In genomic region chr2:27078267-27079194, GRCh38 we compare ENCODE assay signal across 9 cellular contexts. TPM values are rescaled to one million over a fixed set of nuclear protein-coding genes. Genes with fewer than 3 reads are reported as not detected.
DNase-seq lines count a peak whose midpoint lies in the region; ATAC-seq and TF ChIP-seq lines count a peak whose summit lies in the region.
"Had no signal": no experiment of that assay in that cellular context is flagged by ENCODE, and none has a peak within 500 bp of the region (broad histone marks: within the 10 kb centered on the region; RNA-seq: fewer than 3 reads in every experiment).

EMILIN1 (plus strand) TSS chr2:27078615; CDS start chr2:27079066, 451 bp downstream.

- H3K23ac ChIP-seq in H9 (ENCODE audit: insufficient read length, low read depth, low read length) = no peak within 1 kb of the TSS

- TF ChIP-seq CTCF in H9 (conservative IDR thresholded peaks at IDR 0.05) = no peak
- TF ChIP-seq CTCF in body of pancreas (IDR thresholded peaks at IDR 0.05) = no peak
- no peak for TF ChIP-seq CTCF in spleen (IDR thresholded peaks at IDR 0.05 in 8 of 11, conservative IDR thresholded peaks at IDR 0.05 in 3 of 11)

- H2BK20ac ChIP-seq in H9 (ENCODE audit: low read depth, low read length, poor library complexity, severe bottlenecking) = no peak within 1 kb of the TSS

- no peaks in the 10 kb centered on the region for H3K79me2 ChIP-seq in H9 (ENCODE audit: insufficient read depth, low read length)

- no peak within 1 kb of the TSS for H4K5ac ChIP-seq in H9 (ENCODE audit: insufficient read length, low read depth, low read length)

- H3K79me1 ChIP-seq in H9 (ENCODE audit: insufficient read depth, low read depth, low read length, poor library complexity, severe bottlenecking) = no peaks in the 10 kb centered on the region

- intact Hi-C loops in body of pancreas (cut with DNase I) (no loop called here), spleen (cut with DNase I; ENCODE audit: low total_unique reads) (no loop called here)

- H3K4me2 ChIP-seq in H9 (ENCODE audit: insufficient read depth, insufficient read length, low read length) = no peak within 1 kb of the TSS

- no peak within 1 kb of the TSS for H3K56ac ChIP-seq in H9 (ENCODE audit: insufficient read length, low read depth, low read length)

- H3K23me2 ChIP-seq in H9 (ENCODE audit: insufficient read length, low read depth, low read length, poor library complexity, severe bottlenecking) = no peaks in the 10 kb centered on the region

- H2BK12ac ChIP-seq in H9 (ENCODE audit: insufficient read length, low read depth, low read length) = no peak within 1 kb of the TSS

- no peaks in the 10 kb centered on the region for H3K9me3 Mint-ChIP-seq in H9

- ATAC-seq in body of pancreas = no peak

- H3K18ac ChIP-seq in H9 (ENCODE audit: insufficient read length, low read depth, low read length) = peak within 1 kb of the TSS; percentile 27

- peak within 1 kb of the TSS in 1 of 3 experiments; percentile 77; a peak in 1 of 7 replicates for H3K27ac Mint-ChIP-seq in H9

- H3K4me1 Mint-ChIP-seq in H9 = peaks cover 15 to 32% of the 10 kb centered on the region in 2 experiments

- no peaks in the 10 kb centered on the region for H4K20me1 ChIP-seq in H9 (ENCODE audit: control insufficient read depth, insufficient read depth, insufficient read length)

- H3K4me3 Mint-ChIP-seq in H9 = peak within 1 kb of the TSS in 1 of 2 experiments; percentile 41; a peak in 2 of 5 replicates

- H3K9ac ChIP-seq in H9 (ENCODE audit: extremely low read depth, insufficient read length, low read length) = no peak within 1 kb of the TSS

- TF ChIP-seq POLR2A in body of pancreas (IDR thresholded peaks at IDR 0.05) (peak in 2 of 3 donors; percentile 16 to 17), spleen (IDR thresholded peaks at IDR 0.05) (peak in 1 of 3 donors; percentile 10)

- H2AK5ac ChIP-seq in H9 (ENCODE audit: insufficient read length, low read length) = no peak within 1 kb of the TSS

- H3K27ac ChIP-seq in H9 (ENCODE audit: insufficient read length, low read depth, low read length) = no peak within 1 kb of the TSS
- H3K27ac ChIP-seq in body of pancreas = peak within 1 kb of the TSS in 3 of 4 donors; percentile 16 to 25 (median 19)
- peak within 1 kb of the TSS; percentile 35 to 97 (median 84) for H3K27ac ChIP-seq in spleen

- no peak within 1 kb of the TSS for H4K91ac ChIP-seq in H9 (ENCODE audit: insufficient read length, low read depth, low read length)

- H3K36me3 Mint-ChIP-seq in H9 (ENCODE audit: insufficient read depth in 1 of 3, low read depth in 3 of 3) = no peaks in the 10 kb centered on the region

- H3K4me1 ChIP-seq in H9 (ENCODE audit: insufficient read depth, low read length) (no peaks in the 10 kb centered on the region), body of pancreas (peaks cover 19% of the 10 kb centered on the region), spleen (peaks cover 29 to 99% (median 57%) of the 10 kb centered on the region in 6 donors)

- H3K27me3 Mint-ChIP-seq in H9 (ENCODE audit: low read depth) = peaks cover 19% of the 10 kb centered on the region

- no peaks in the 10 kb centered on the region for H3K9me3 ChIP-seq in H9 (ENCODE audit: control insufficient read depth, low read depth, low read length)
- H3K9me3 ChIP-seq in body of pancreas = no peaks in the 10 kb centered on the region
- no peaks in the 10 kb centered on the region for H3K9me3 ChIP-seq in spleen

- WGBS in H9 (ENCODE audit: extremely low coverage, insufficient read length, low lambda C conversion rate) = no CpG with 5 or more reads among the region's 41 CpGs
- WGBS in body of pancreas, 2 donors = 52 to 61% methylated on average over 38 to 41 of the region's 41 CpGs
- 42 to 65% (median 46%) methylated on average over 34 to 41 of the region's 41 CpGs for WGBS in spleen, 5 donors

- H3K14ac ChIP-seq in H9 (ENCODE audit: insufficient read depth, low read length) = peak within 1 kb of the TSS; percentile 78; the same call in 1 of the 2 replicates

- no peak within 1 kb of the TSS for H2BK5ac ChIP-seq in H9 (ENCODE audit: insufficient read length, low read length)

- H3K4me3 ChIP-seq in body of pancreas (no peak within 1 kb of the TSS), spleen (peak within 1 kb of the TSS; percentile 28 to 65 (median 42))

- H3K4ac ChIP-seq in H9 (ENCODE audit: low read depth, low read length) = no peak within 1 kb of the TSS

- H3T11ph ChIP-seq in H9 (ENCODE audit: low read length) = no peak within 1 kb of the TSS

- no peak within 1 kb of the TSS for H2BK120ac ChIP-seq in H9 (ENCODE audit: low read depth, low read length, poor library complexity, severe bottlenecking)

- H3K27me3 ChIP-seq in H9 (ENCODE audit: insufficient read depth, low read length) = no peaks in the 10 kb centered on the region
- no peaks in the 10 kb centered on the region for H3K27me3 ChIP-seq in body of pancreas
- no peaks in the 10 kb centered on the region for H3K27me3 ChIP-seq in spleen (replicated peaks in 1 of 7)

- H3K36me3 ChIP-seq in body of pancreas (replicated peaks in 1 of 2; ENCODE audit: insufficient read depth in 1 of 2, low read depth in 2 of 2) (no peaks in the 10 kb centered on the region), spleen (peaks cover 0 to 14% (median 0%) of the 10 kb centered on the region in 6 donors)

- no peak within 1 kb of the TSS for H2AFZ ChIP-seq in H9 (ENCODE audit: low read length)

- no peak within 1 kb of the TSS for H2BK15ac ChIP-seq in H9 (ENCODE audit: low read depth, low read length)

- DNase-seq in H9 (peak; percentile 49), body of pancreas (peak in 3 of 4 donors; percentile 44 to 52 (median 49)), islet precursor cell (peak; percentile 70), spleen (peak; percentile 82), NOMO-1 (lab: John Stamatoyannopoulos, UW; ENCODE audit: unreplicated experiment in 2 of 2) (no peak), NCI-H2171 treated with DMSO at 0.1 percent for 48 hours (lab: John Stamatoyannopoulos, UW) (no peak)
- DNase-seq in stimulated activated CD4-positive, alpha-beta T cell treated with anti-CD3 and anti-CD28 coated beads, Interleukin-4, amount 100 ng/mL, for 24 hours = no peak
- DNase-seq in effector CD4-positive, alpha-beta T cell = no peak
- DNase-seq: activated effector memory CD4-positive, alpha-beta T cell treated with Interleukin-2 at 50 U/mL for 16 hours had no signal

- H4K8ac ChIP-seq in H9 (replicated peaks; ENCODE audit: insufficient read length, low read depth, low read length) = no peak within 1 kb of the TSS

RNA-seq across cellular contexts. Expression of gene EMILIN1, which starts in this region (rescaled TPM):
- 1.2 and 1.8 TPM in 2 replicates for total RNA-seq in H9 (2021)
- total RNA-seq in body of pancreas = 10 to 100 TPM; 21.8 to 24.1 TPM
- 100 to 1,000 TPM in 6 of 7 donors, 10 to 100 TPM in 1; 62.5 to 152 (median 112) TPM for total RNA-seq in spleen
- polyA plus RNA-seq in spleen = 10 to 100 TPM; 18.3 to 71.4 (median 40.7) TPM

Comparison
In these comparisons a context has a peak if more than half of its experiments do, and no peak if none do; other contexts are left out.
1. DNase-seq: peak in H9 (single experiment), body of pancreas (3 of 4), islet precursor cell (single experiment) and spleen (single experiment); none in NOMO-1 (0 of 2), stimulated activated CD4-positive, alpha-beta T cell treated with anti-CD3 and anti-CD28 coated beads, Interleukin-4, amount 100 ng/mL, for 24 hours (single experiment), effector CD4-positive, alpha-beta T cell (single experiment) and NCI-H2171 treated with DMSO at 0.1 percent for 48 hours (single experiment).
2. H3K4me3 ChIP-seq: peak in spleen (8 of 8); none in body of pancreas (0 of 2).